Comparison of ENCODE assay signal across 22 cellular contexts in genomic region chr14:101237241-101237616, GRCh38.
"Had no signal": no experiment of that assay in that cellular context is flagged by ENCODE, and none has a peak within 500 bp of the region (broad histone marks: within the 10 kb centered on the region; RNA-seq: fewer than 3 reads in every experiment).

No MANE protein-coding gene starts in this region.

- H3K36me3 Mint-ChIP-seq: activated CD4-positive, alpha-beta memory T cell treated with anti-CD3 and anti-CD28 coated beads for 36 hours; activated naive CD8-positive, alpha-beta T cell had no signal

- H3K27ac Mint-ChIP-seq: activated CD4-positive, alpha-beta memory T cell treated with anti-CD3 and anti-CD28 coated beads for 36 hours; activated CD4-positive, alpha-beta T cell treated with anti-CD3 and anti-CD28 coated beads, Interleukin-2, amount 10 ng/mL, durations not matched to agents 7 days and 5 days; activated naive CD4-positive, alpha-beta T cell treated with anti-CD3 and anti-CD28 coated beads for 36 hours; activated naive CD8-positive, alpha-beta T cell; activated T-helper 17 cell treated with anti-CD3 and anti-CD28 coated beads, Interleukin-2, amount 50 U/mL, for 72 hours had no signal

- ATAC-seq: activated T-cell treated with anti-CD3 and anti-CD28 coated beads, Interleukin-2, amount 50 U/mL, for 4 hours; activated T-helper 17 cell treated with anti-CD3 and anti-CD28 coated beads, Interleukin-2, amount 50 U/mL, for 72 hours; K562 had no signal

- H3K9me3 Mint-ChIP-seq: activated CD4-positive, alpha-beta memory T cell treated with anti-CD3 and anti-CD28 coated beads for 36 hours; activated CD4-positive, alpha-beta T cell treated with anti-CD3 and anti-CD28 coated beads, Interleukin-2, amount 10 ng/mL, durations not matched to agents 7 days and 5 days; activated naive CD4-positive, alpha-beta T cell treated with anti-CD3 and anti-CD28 coated beads for 36 hours had no signal

- H3K27me3 Mint-ChIP-seq: activated CD4-positive, alpha-beta T cell treated with anti-CD3 and anti-CD28 coated beads, Interleukin-2, amount 10 ng/mL, durations not matched to agents 7 days and 5 days had no signal

- DNase-seq: activated CD4-positive, alpha-beta memory T cell treated with anti-CD3 and anti-CD28 coated beads for 36 hours; activated CD4-positive, alpha-beta T cell treated with anti-CD3 and anti-CD28 coated beads, Interleukin-2, amount 10 ng/mL, durations not matched to agents 7 days and 5 days; activated CD4-positive, CD25-positive, alpha-beta regulatory T cell; activated CD8-positive, alpha-beta memory T cell treated with anti-CD3 and anti-CD28 coated beads for 24 hours; activated gamma-delta T cell; activated naive CD4-positive, alpha-beta T cell treated with anti-CD3 and anti-CD28 coated beads for 36 hours; activated T-cell treated with anti-CD3 and anti-CD28 coated beads, Interleukin-2, amount 50 U/mL, for 4 hours; brain microvascular endothelial cell; Karpas-422; MM.1S; NCI-H1105; NCI-H146; NCI-H187 treated with DMSO at 0.1 percent for 48 hours; NCI-H2081 treated with DMSO at 0.1 percent for 48 hours; NCI-H2227 treated with DMSO at 0.1 percent for 48 hours; NCI-H446 treated with DMSO at 0.1 percent for 48 hours; NCI-H524 treated with DMSO at 0.1 percent for 48 hours; NCI-H748 treated with DMSO at 0.1 percent for 48 hours; SIG-M5 had no signal

- H3K4me1 Mint-ChIP-seq: activated CD4-positive, alpha-beta T cell treated with anti-CD3 and anti-CD28 coated beads, Interleukin-2, amount 10 ng/mL, durations not matched to agents 7 days and 5 days; activated T-helper 17 cell treated with anti-CD3 and anti-CD28 coated beads, Interleukin-2, amount 50 U/mL, for 72 hours had no signal

- H3K4me3 Mint-ChIP-seq: activated CD4-positive, alpha-beta memory T cell treated with anti-CD3 and anti-CD28 coated beads for 36 hours; activated CD4-positive, alpha-beta T cell treated with anti-CD3 and anti-CD28 coated beads, Interleukin-2, amount 10 ng/mL, durations not matched to agents 7 days and 5 days; activated naive CD4-positive, alpha-beta T cell treated with anti-CD3 and anti-CD28 coated beads for 36 hours; activated naive CD8-positive, alpha-beta T cell; activated T-cell treated with anti-CD3 and anti-CD28 coated beads, Interleukin-2, amount 50 U/mL, for 4 hours; activated T-helper 17 cell treated with anti-CD3 and anti-CD28 coated beads, Interleukin-2, amount 50 U/mL, for 72 hours had no signal
